Comparison of ENCODE assay signal across 1 cellular context in the genomic region with DNA sequence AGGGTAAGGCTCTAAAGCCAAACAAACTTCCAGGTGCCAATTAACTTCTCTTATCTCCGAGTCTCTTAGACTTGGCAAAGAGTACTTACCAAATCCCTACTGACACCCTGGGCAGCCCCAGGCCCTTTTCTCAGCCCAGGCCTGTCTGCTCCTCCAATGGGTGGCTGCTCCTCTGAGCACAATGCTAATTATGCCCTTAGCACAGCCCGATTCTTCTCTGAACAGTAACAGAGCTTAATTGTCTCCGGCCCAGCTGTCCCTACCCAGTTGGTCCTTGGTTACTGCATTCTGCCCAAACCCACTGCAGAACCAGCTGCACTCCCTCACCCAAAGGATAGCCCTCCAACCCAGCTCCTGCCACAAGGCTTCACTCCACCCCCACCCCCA.
TF ChIP-seq lines count a peak whose summit lies in the region.

No MANE protein-coding gene starts in this region.

TF ChIP-seq in GM23338, 12 proteins besides CTCF, POLR2A, EP300 and RAD21 (continued from another document):
- TF ChIP-seq EZH2 (IDR thresholded peaks at IDR 0.05; ENCODE audit: low read depth, unreplicated experiment) = no peak
- TF ChIP-seq, protein P1, sequence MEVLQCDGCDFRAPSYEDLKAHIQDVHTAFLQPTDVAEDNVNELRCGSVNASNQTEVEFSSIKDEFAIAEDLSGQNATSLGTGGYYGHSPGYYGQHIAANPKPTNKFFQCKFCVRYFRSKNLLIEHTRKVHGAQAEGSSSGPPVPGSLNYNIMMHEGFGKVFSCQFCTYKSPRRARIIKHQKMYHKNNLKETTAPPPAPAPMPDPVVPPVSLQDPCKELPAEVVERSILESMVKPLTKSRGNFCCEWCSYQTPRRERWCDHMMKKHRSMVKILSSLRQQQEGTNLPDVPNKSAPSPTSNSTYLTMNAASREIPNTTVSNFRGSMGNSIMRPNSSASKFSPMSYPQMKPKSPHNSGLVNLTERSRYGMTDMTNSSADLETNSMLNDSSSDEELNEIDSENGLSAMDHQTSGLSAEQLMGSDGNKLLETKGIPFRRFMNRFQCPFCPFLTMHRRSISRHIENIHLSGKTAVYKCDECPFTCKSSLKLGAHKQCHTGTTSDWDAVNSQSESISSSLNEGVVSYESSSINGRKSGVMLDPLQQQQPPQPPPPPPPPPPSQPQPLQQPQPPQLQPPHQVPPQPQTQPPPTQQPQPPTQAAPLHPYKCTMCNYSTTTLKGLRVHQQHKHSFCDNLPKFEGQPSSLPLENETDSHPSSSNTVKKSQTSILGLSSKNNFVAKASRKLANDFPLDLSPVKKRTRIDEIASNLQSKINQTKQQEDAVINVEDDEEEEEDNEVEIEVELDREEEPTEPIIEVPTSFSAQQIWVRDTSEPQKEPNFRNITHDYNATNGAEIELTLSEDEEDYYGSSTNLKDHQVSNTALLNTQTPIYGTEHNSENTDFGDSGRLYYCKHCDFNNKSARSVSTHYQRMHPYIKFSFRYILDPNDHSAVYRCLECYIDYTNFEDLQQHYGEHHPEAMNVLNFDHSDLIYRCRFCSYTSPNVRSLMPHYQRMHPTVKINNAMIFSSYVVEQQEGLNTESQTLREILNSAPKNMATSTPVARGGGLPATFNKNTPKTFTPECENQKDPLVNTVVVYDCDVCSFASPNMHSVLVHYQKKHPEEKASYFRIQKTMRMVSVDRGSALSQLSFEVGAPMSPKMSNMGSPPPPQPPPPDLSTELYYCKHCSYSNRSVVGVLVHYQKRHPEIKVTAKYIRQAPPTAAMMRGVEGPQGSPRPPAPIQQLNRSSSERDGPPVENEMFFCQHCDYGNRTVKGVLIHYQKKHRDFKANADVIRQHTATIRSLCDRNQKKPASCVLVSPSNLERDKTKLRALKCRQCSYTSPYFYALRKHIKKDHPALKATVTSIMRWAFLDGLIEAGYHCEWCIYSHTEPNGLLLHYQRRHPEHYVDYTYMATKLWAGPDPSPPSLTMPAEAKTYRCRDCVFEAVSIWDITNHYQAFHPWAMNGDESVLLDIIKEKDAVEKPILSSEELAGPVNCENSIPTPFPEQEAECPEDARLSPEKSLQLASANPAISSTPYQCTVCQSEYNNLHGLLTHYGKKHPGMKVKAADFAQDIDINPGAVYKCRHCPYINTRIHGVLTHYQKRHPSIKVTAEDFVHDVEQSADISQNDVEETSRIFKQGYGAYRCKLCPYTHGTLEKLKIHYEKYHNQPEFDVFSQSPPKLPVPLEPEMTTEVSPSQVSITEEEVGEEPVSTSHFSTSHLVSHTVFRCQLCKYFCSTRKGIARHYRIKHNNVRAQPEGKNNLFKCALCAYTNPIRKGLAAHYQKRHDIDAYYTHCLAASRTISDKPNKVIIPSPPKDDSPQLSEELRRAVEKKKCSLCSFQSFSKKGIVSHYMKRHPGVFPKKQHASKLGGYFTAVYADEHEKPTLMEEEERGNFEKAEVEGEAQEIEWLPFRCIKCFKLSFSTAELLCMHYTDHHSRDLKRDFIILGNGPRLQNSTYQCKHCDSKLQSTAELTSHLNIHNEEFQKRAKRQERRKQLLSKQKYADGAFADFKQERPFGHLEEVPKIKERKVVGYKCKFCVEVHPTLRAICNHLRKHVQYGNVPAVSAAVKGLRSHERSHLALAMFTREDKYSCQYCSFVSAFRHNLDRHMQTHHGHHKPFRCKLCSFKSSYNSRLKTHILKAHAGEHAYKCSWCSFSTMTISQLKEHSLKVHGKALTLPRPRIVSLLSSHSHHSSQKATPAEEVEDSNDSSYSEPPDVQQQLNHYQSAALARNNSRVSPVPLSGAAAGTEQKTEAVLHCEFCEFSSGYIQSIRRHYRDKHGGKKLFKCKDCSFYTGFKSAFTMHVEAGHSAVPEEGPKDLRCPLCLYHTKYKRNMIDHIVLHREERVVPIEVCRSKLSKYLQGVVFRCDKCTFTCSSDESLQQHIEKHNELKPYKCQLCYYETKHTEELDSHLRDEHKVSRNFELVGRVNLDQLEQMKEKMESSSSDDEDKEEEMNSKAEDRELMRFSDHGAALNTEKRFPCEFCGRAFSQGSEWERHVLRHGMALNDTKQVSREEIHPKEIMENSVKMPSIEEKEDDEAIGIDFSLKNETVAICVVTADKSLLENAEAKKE (CRISPR knock-in tag; IDR thresholded peaks at IDR 0.05) = no peak
